ENCODE assay signal across 8 cellular contexts in the genomic region with DNA sequence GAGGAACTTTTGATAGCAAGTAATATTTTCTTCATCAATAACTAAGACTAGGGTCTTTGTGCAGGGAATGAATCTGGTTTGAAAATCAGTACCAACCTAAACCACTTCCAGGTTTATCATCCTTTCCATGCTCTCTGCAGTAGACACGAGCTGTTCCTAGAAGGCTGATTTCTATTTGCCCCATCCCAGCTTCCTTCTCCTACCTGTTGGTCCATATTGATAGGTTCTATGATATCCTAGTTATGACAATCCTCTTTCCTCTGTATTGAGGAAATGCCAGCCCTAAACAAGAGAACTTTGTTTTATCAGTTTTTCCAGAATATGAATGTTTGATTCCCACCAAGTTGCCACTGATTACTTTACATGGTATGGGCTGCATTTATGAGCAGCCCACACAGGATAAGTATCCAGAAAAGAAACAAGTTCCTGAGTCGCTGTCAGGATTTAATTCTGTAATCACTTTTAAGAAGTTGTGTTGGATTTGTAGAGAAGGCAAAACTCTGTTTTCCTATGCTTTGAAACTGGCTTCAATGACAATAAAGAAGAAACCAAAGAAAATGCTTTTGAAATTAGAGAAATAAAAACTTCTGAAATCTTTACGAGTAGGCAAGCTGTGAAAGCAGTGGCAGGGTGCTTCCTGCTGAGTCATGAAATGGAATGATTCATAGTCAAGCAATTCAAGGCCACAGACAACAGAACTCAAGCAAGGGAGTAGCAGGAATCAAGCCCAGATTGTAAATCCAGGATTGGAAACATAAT. TPM values are rescaled to one million over a fixed set of nuclear protein-coding genes. Genes with fewer than 3 reads are reported as not detected.
DNase-seq lines count a peak whose midpoint lies in the region; ATAC-seq and TF ChIP-seq lines count a peak whose summit lies in the region.

No MANE protein-coding gene starts in this region.

- DNase-seq in GM04503 (ENCODE audit: low read depth) (peak; percentile 81), NOMO-1 treated with DMSO at 0.1 percent for 48 hours (lab: John Stamatoyannopoulos, UW; ENCODE audit: unreplicated experiment) (peak; percentile 54), T47D (ENCODE audit: low read depth in 1 of 2, low spot score in 1 of 2) (peak; percentile 8 to 69), kidney epithelial cell (ENCODE audit: low read depth) (peak; percentile 83), NCI-H82 (lab: John Stamatoyannopoulos, UW) (no peak)

- H3K36me3 ChIP-seq in HEK293 (ENCODE audit: control insufficient read depth in 2 of 2, insufficient read depth in 1 of 2, low read length in 2 of 2) (no peaks in the 10 kb centered on the region), kidney epithelial cell (ENCODE audit: control insufficient read depth, insufficient read depth, low read length) (no peaks in the 10 kb centered on the region), subcutaneous abdominal adipose tissue (ENCODE audit: control insufficient read depth in 5 of 5, insufficient read depth in 5 of 5, low read length in 5 of 5) (no peaks in the 10 kb centered on the region)

- ATAC-seq in HG03025 (IDR thresholded peaks at IDR 0.05; ENCODE audit: low FRiP score, unreplicated experiment): no peak

- in situ Hi-C loops in T47D (cut with HindIII; ENCODE audit: low pct_unique_long_range_greater_than_20kb, low sequenced_read_pairs): no loop called here

- H3K9ac ChIP-seq in subcutaneous abdominal adipose tissue (ENCODE audit: low read length in 5 of 5): peak overlapping the region in 2 of 5 donors; percentile 39 to 57

- H3K27me3 ChIP-seq in kidney epithelial cell (ENCODE audit: control insufficient read depth, insufficient read depth, low read length) (no peaks in the 10 kb centered on the region), subcutaneous abdominal adipose tissue (ENCODE audit: control insufficient read depth in 5 of 5, insufficient read depth in 4 of 5, low read length in 5 of 5) (no peaks in the 10 kb centered on the region)

- CTCF ChIA-PET in HEK293 (lab: Yijun Ruan, JAX): interaction anchor here (0.7 kb wide), 1 partner anchor 151 kb away, joined by 3 read pairs; no protein-coding TSS in a partner anchor

- H3K9me3 ChIP-seq in HEK293 (ENCODE audit: control insufficient read depth, insufficient read depth, low read depth, low read length) (no peaks in the 10 kb centered on the region), subcutaneous abdominal adipose tissue (ENCODE audit: control insufficient read depth in 5 of 5, low read length in 5 of 5) (no peaks in the 10 kb centered on the region)

- H3K4me3 ChIP-seq in HEK293 (ENCODE audit: low read depth, low read length): no peak overlapping the region
- no peak overlapping the region for H3K4me3 ChIP-seq in kidney epithelial cell (ENCODE audit: low read depth, low read length)
- peak overlapping the region in 2 of 5 donors; percentile 18 to 26 for H3K4me3 ChIP-seq in subcutaneous abdominal adipose tissue (ENCODE audit: low read depth in 1 of 5, low read length in 5 of 5)

- no peak for TF ChIP-seq CTCF in HEK293 (tag by site-specific recombination; IDR thresholded peaks at IDR 0.05)
- no peak for TF ChIP-seq CTCF in kidney epithelial cell (IDR thresholded peaks at IDR 0.05; ENCODE audit: insufficient read depth, low read length, poor library complexity, severe bottlenecking)

- H3K27ac ChIP-seq in HEK293 (ENCODE audit: extremely low read depth, low read depth, low read length) (no peak overlapping the region), subcutaneous abdominal adipose tissue (ENCODE audit: low read depth, low read length) (peak overlapping the region; percentile 60)

- POLR2A ChIA-PET in HEK293 (lab: Yijun Ruan, JAX): no interaction called here

- no peaks in the 10 kb centered on the region for H3K4me1 ChIP-seq in HEK293 (ENCODE audit: control insufficient read depth, insufficient read depth, low read length)
- peaks cover 0 to 18% (median 13%) of the 10 kb centered on the region in 5 donors for H3K4me1 ChIP-seq in subcutaneous abdominal adipose tissue (ENCODE audit: control insufficient read depth in 5 of 5, insufficient read depth in 5 of 5, low read length in 5 of 5)

TF ChIP-seq in HEK293, 187 proteins besides CTCF, POLR2A, EP300 and RAD21:
- TF ChIP-seq ZNF629 (tag by site-specific recombination; IDR thresholded peaks at IDR 0.05): no peak
- peak; percentile 46; the same call in 1 of the 2 replicates for TF ChIP-seq ZNF10 (tag by site-specific recombination; IDR thresholded peaks at IDR 0.05)
- TF ChIP-seq ZBTB17 (tag by site-specific recombination; IDR thresholded peaks at IDR 0.05): peak; percentile 84
- TF ChIP-seq, protein P1, sequence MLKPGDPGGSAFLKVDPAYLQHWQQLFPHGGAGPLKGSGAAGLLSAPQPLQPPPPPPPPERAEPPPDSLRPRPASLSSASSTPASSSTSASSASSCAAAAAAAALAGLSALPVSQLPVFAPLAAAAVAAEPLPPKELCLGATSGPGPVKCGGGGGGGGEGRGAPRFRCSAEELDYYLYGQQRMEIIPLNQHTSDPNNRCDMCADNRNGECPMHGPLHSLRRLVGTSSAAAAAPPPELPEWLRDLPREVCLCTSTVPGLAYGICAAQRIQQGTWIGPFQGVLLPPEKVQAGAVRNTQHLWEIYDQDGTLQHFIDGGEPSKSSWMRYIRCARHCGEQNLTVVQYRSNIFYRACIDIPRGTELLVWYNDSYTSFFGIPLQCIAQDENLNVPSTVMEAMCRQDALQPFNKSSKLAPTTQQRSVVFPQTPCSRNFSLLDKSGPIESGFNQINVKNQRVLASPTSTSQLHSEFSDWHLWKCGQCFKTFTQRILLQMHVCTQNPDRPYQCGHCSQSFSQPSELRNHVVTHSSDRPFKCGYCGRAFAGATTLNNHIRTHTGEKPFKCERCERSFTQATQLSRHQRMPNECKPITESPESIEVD (tag by site-specific recombination; IDR thresholded peaks at IDR 0.05): peak; percentile 61
- no peak for TF ChIP-seq ZNF202 (tag by site-specific recombination; IDR thresholded peaks at IDR 0.05; ENCODE audit: borderline replicate concordance)
- 0 out of 2 replicates have a peak, but pooled peaks have one; percentile 14 for TF ChIP-seq ZNF335 (tag by site-specific recombination; conservative IDR thresholded peaks at IDR 0.05)
- no peak for TF ChIP-seq GLI4 (tag by site-specific recombination; IDR thresholded peaks at IDR 0.05)
- peak; percentile 77; the same call in 1 of the 2 replicates for TF ChIP-seq GFI1B (tag by site-specific recombination; IDR thresholded peaks at IDR 0.05)
- peak; percentile 81 for TF ChIP-seq ZNF394 (tag by site-specific recombination; IDR thresholded peaks at IDR 0.05; ENCODE audit: borderline replicate concordance)
- TF ChIP-seq ZIC2 (tag by site-specific recombination; IDR thresholded peaks at IDR 0.05): peak; percentile 61; the same call in 1 of the 2 replicates
TF ChIP-seq in HEK293: peak in this region for 7.

RNA-seq across cellular contexts. Expression of a gene that starts 37.3 kb away (rescaled TPM):
- 33.6 and 43.1 TPM in 2 replicates for total RNA-seq in kidney epithelial cell
